In the genomic region with DNA sequence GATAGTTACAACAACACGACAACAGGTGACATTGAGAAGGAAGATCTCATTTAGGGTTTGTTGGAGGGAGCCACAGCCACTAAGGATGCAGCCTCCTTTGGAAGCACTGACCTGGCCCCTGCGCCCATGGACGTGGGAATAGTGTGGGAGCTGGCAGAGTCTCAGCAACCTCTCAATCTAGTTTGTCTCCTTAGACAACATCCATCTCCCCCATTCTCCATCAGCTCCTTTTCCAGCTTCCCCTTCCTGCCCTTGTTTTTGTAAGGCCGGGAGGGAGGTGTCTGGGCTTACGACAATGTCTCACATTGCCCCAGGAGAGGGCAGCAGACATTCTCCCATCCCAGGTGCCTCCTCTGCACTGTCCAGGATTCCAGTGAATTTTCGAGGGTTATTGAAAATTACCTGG, we compare ENCODE assay signal across 10 cellular contexts.
DNase-seq lines count a peak whose midpoint lies in the region; ATAC-seq, FAIRE-seq and TF ChIP-seq lines count a peak whose summit lies in the region.
"Had no signal": no experiment of that assay in that cellular context is flagged by ENCODE, and none has a peak within 500 bp of the region (broad histone marks: within the 10 kb centered on the region; RNA-seq: fewer than 3 reads in every experiment).

No MANE protein-coding gene starts in this region.

- no peak for TF ChIP-seq POLR2A in suprapubic skin (IDR thresholded peaks at IDR 0.05)

- H3K36me3 ChIP-seq in WERI-Rb-1 (no peaks in the 10 kb centered on the region), suprapubic skin (no peaks in the 10 kb centered on the region)

- H3K27ac Mint-ChIP-seq in HFFc6, result no peak overlapping the region

- H3K36me3 Mint-ChIP-seq in HFFc6 (ENCODE audit: low read depth), result no peaks in the 10 kb centered on the region

- peak; percentile 24 for TF ChIP-seq CTCF in D721Med (IDR thresholded peaks at IDR 0.05; ENCODE audit: insufficient read depth, missing control alignments)
- TF ChIP-seq CTCF in HFFc6 (IDR thresholded peaks at IDR 0.05), result peak; percentile 29
- peak; percentile 51 for TF ChIP-seq CTCF in WERI-Rb-1 (IDR thresholded peaks at IDR 0.05; ENCODE audit: low read depth, low read length)
- TF ChIP-seq CTCF in omental fat pad (IDR thresholded peaks at IDR 0.05), result no peak
- no peak for TF ChIP-seq CTCF in suprapubic skin (IDR thresholded peaks at IDR 0.05)

- no peak overlapping the region for H3K27ac ChIP-seq in WERI-Rb-1
- no peak overlapping the region for H3K27ac ChIP-seq in suprapubic skin

- H3K4me3 Mint-ChIP-seq in HFFc6, result no peak overlapping the region

- no peak overlapping the region for H3K4me3 ChIP-seq in WERI-Rb-1 (ENCODE audit: low read depth, low read length)
- no peak overlapping the region for H3K4me3 ChIP-seq in suprapubic skin

- H3K27me3 Mint-ChIP-seq in HFFc6 (ENCODE audit: insufficient read depth), result peaks cover 15% of the 10 kb centered on the region

- DNase-seq in D721Med (ENCODE audit: insufficient read length, low spot score) (no peak), HFFc6 (no peak), WERI-Rb-1 (peak; percentile 37), left lobe of liver (ENCODE audit: low spot score) (no peak), omental fat pad (ENCODE audit: low spot score) (no peak), suprapubic skin (ENCODE audit: low spot score in 2 of 2) (no peak)
- DNase-seq: NCI-H1105, T1000 had no signal

- no peaks in the 10 kb centered on the region for H3K4me1 Mint-ChIP-seq in HFFc6 (ENCODE audit: low read depth)

- H3K9me3 ChIP-seq in WERI-Rb-1 (ENCODE audit: severe bottlenecking) (no peaks in the 10 kb centered on the region), suprapubic skin (no peaks in the 10 kb centered on the region)

- no peak for TF ChIP-seq EP300 in suprapubic skin (IDR thresholded peaks at IDR 0.05)

- H3K9me3 Mint-ChIP-seq in HFFc6, result no peaks in the 10 kb centered on the region

- no peaks in the 10 kb centered on the region for H3K4me1 ChIP-seq in suprapubic skin

- H3K27me3 ChIP-seq in WERI-Rb-1 (ENCODE audit: insufficient read depth, low read depth, severe bottlenecking) (no peaks in the 10 kb centered on the region), suprapubic skin (no peaks in the 10 kb centered on the region)

- no peak for FAIRE-seq in D721Med (lab: Jason Lieb, UNC)

- ATAC-seq in left lobe of liver (peak; percentile 86), HG02678 (IDR thresholded peaks at IDR 0.05; ENCODE audit: unreplicated experiment) (no peak), HG03342 (IDR thresholded peaks at IDR 0.05; ENCODE audit: unreplicated experiment) (no peak), omental fat pad (ENCODE audit: low FRiP score) (no peak)

- 72% methylated on average over 6 of the region's 6 CpGs for WGBS in suprapubic skin

Comparison
In these comparisons a context has a peak if more than half of its experiments do, and no peak if none do; other contexts are left out.
1. CTCF ChIP-seq: peak in D721Med (single experiment), HFFc6 (single experiment) and WERI-Rb-1 (single experiment); none in omental fat pad (0 of 3) and suprapubic skin (0 of 2).